ENCODE assay signal across 25 cellular contexts in genomic region chr17:33986088-33986487, GRCh38.
DNase-seq lines count a peak whose midpoint lies in the region; ATAC-seq, FAIRE-seq and TF ChIP-seq lines count a peak whose summit lies in the region.
"Had no signal": no experiment of that assay in that cellular context is flagged by ENCODE, and none has a peak within 500 bp of the region (broad histone marks: within the 10 kb centered on the region; RNA-seq: fewer than 3 reads in every experiment).

No MANE protein-coding gene starts in this region.

- no peak overlapping the region for H3K4ac ChIP-seq in H1 (replicated peaks; ENCODE audit: insufficient read length, low read depth, low read length)

- H2BK15ac ChIP-seq in H1 (ENCODE audit: low read length): no peak overlapping the region

- H4K20me1 ChIP-seq in H1 (replicated peaks in 1 of 2; ENCODE audit: control insufficient read depth in 1 of 2, insufficient read depth in 2 of 2, low read length in 2 of 2): no peaks in the 10 kb centered on the region
- H4K20me1 ChIP-seq: BLaER1 had no signal

- H4K5ac ChIP-seq in H1 (ENCODE audit: insufficient read length, low read depth, low read length): no peak overlapping the region

- no peak overlapping the region for H2BK20ac ChIP-seq in H1 (ENCODE audit: low read length)

- no peak overlapping the region for H3K18ac ChIP-seq in H1 (ENCODE audit: extremely low read depth, low read length)

- H2AFZ ChIP-seq in H1 (ENCODE audit: low read length): no peak overlapping the region

- TF ChIP-seq CTCF in A549 (IDR thresholded peaks at IDR 0.05) (no peak), WERI-Rb-1 (IDR thresholded peaks at IDR 0.05; ENCODE audit: low read depth, low read length) (no peak), H1 (IDR thresholded peaks at IDR 0.05; ENCODE audit: control extremely low read depth in 1 of 3, insufficient read depth in 1 of 3, low read depth in 1 of 3, low read length in 3 of 3) (no peak)

- FAIRE-seq in A549 (lab: Jason Lieb, UNC) (no peak), H1 (lab: Jason Lieb, UNC) (no peak)
- FAIRE-seq: GM12878, GM12892, GM18507 had no signal

- H3K36me3 ChIP-seq in WERI-Rb-1 (no peaks in the 10 kb centered on the region), H1 (ENCODE audit: control insufficient read depth in 2 of 4, insufficient read depth in 4 of 4, low read length in 3 of 4) (no peaks in the 10 kb centered on the region)
- H3K36me3 ChIP-seq: BE2C, BLaER1 had no signal

- WGBS in A549 (ENCODE audit: missing lambda C conversion rate): 0% methylated on average over 1 of the region's 1 CpG
- WGBS in H1 (ENCODE audit: extremely low coverage in 1 of 2, insufficient coverage in 1 of 2, insufficient read length in 1 of 2, insufficient replicate concordance in 2 of 2, low coverage in 1 of 2, low lambda C conversion rate in 2 of 2, missing lambda C conversion rate in 1 of 2), 2 experiments: 0% methylated on average over 1 of the region's 1 CpG; no CpG with 5 or more reads in 1 of the 2 experiments

- no peak overlapping the region for H4K91ac ChIP-seq in H1 (replicated peaks; ENCODE audit: insufficient read length, low read length)

- DNase-seq in DMS 273 (lab: John Stamatoyannopoulos, UW; ENCODE audit: unreplicated experiment) (peak; percentile 14), DMS 273 treated with DMSO at 0.1 percent for 48 hours (lab: John Stamatoyannopoulos, UW) (no peak), A549 (ENCODE audit: low read depth in 1 of 2, low spot score in 1 of 2) (no peak), WERI-Rb-1 (no peak), H1 (ENCODE audit: low read depth in 1 of 2, low spot score in 2 of 2) (no peak), NCI-H1694 (lab: John Stamatoyannopoulos, UW) (no peak)
- no peak for DNase-seq in activated CD4-positive, alpha-beta T cell treated with anti-CD3 and anti-CD28 coated beads, Interleukin-2, amount 50 U/mL, for 48 hours
- DNase-seq: ACHN; BE2C; C1 segment of cervical spinal cord; CD4-positive, alpha-beta memory T cell; CD4-positive, CD25-positive, alpha-beta regulatory T cell; CD8-positive, alpha-beta memory T cell; COR-L47; DMS153; DMS53; DMS79; DND-41; EL; GDM1 had no signal

- no peak overlapping the region for H4K8ac ChIP-seq in H1 (ENCODE audit: extremely low read depth, insufficient read depth, low read length)

- H3K79me2 ChIP-seq in H1 (ENCODE audit: control insufficient read depth in 1 of 2, insufficient read depth in 2 of 2, low read length in 2 of 2): no peaks in the 10 kb centered on the region

- no peak for TF ChIP-seq RAD21 in A549 (conservative IDR thresholded peaks at IDR 0.05 in 1 of 2, IDR thresholded peaks at IDR 0.05 in 1 of 2)
- no peak for TF ChIP-seq RAD21 in H1 (IDR thresholded peaks at IDR 0.05 in 1 of 2, conservative IDR thresholded peaks at IDR 0.05 in 1 of 2; ENCODE audit: low read depth in 2 of 2, low read length in 2 of 2)

- H2BK120ac ChIP-seq in H1 (replicated peaks; ENCODE audit: low read depth, low read length): no peak overlapping the region

- no peak overlapping the region for H3K56ac ChIP-seq in H1 (replicated peaks; ENCODE audit: insufficient read length, low read depth, low read length)

- H3K27ac ChIP-seq in A549 (no peak overlapping the region), WERI-Rb-1 (peak overlapping the region; percentile 13), H1 (ENCODE audit: low read depth, low read length) (no peak overlapping the region)
- H3K27ac ChIP-seq: 22Rv1, BLaER1 had no signal

- TF ChIP-seq EP300 in A549 (IDR thresholded peaks at IDR 0.05) (no peak), H1 (IDR thresholded peaks at IDR 0.05; ENCODE audit: borderline replicate concordance in 1 of 2, low read depth in 2 of 2, low read length in 2 of 2) (no peak)

- ATAC-seq in A549: no peak
- ATAC-seq: GM12878 had no signal

- H3K9ac ChIP-seq in H1 (replicated peaks in 1 of 4; ENCODE audit: extremely low read depth in 1 of 4, low read depth in 3 of 4, low read length in 3 of 4): no peak overlapping the region
- H3K9ac ChIP-seq: BLaER1 had no signal

- H3K4me3 ChIP-seq in A549 (no peak overlapping the region), WERI-Rb-1 (ENCODE audit: low read depth, low read length) (no peak overlapping the region), H1 (ENCODE audit: extremely low read depth in 1 of 4, insufficient read depth in 2 of 4, low read depth in 3 of 4, low read length in 4 of 4) (no peak overlapping the region)
- H3K4me3 ChIP-seq: BLaER1, GM12878 had no signal

- no peak overlapping the region for H3K14ac ChIP-seq in H1 (ENCODE audit: insufficient read length)

- H2BK12ac ChIP-seq in H1 (ENCODE audit: low read depth, low read length): no peak overlapping the region

- no peaks in the 10 kb centered on the region for H3K4me1 ChIP-seq in A549
- H3K4me1 ChIP-seq in H1 (replicated peaks in 1 of 4; ENCODE audit: control insufficient read depth in 3 of 4, insufficient read depth in 4 of 4, low read length in 3 of 4): no peaks in the 10 kb centered on the region

- H2AK5ac ChIP-seq in H1 (ENCODE audit: low read depth, low read length): no peak overlapping the region

- no peaks in the 10 kb centered on the region for H3K27me3 ChIP-seq in WERI-Rb-1 (ENCODE audit: insufficient read depth, low read depth, severe bottlenecking)
- no peaks in the 10 kb centered on the region for H3K27me3 ChIP-seq in H1 (replicated peaks in 1 of 4; ENCODE audit: control insufficient read depth in 3 of 4, extremely low read depth in 1 of 4, insufficient read depth in 3 of 4, low read length in 3 of 4)
- H3K27me3 ChIP-seq: BE2C, BLaER1 had no signal

- TF ChIP-seq POLR2A in A549 (IDR thresholded peaks at IDR 0.05; ENCODE audit: low read length) (no peak), H1 (IDR thresholded peaks at IDR 0.05; ENCODE audit: control extremely low read depth in 1 of 2, low read depth in 2 of 2, low read length in 2 of 2) (no peak)

- no peak overlapping the region for H2BK5ac ChIP-seq in H1 (ENCODE audit: low read depth, low read length)

- POLR2A ChIA-PET in A549 (lab: Yijun Ruan, JAX): no interaction called here
- POLR2A ChIA-PET in H1 (lab: Charles Lee; ENCODE audit: partially characterized antibody): no interaction called here

- H3K4me2 ChIP-seq in A549: no peak overlapping the region
- H3K4me2 ChIP-seq in H1 (ENCODE audit: insufficient read depth in 1 of 2, low read depth in 2 of 2, low read length in 2 of 2): no peak overlapping the region
- H3K4me2 ChIP-seq: BLaER1 had no signal

- no peak overlapping the region for H3K23ac ChIP-seq in H1 (ENCODE audit: insufficient read length)

- no peaks in the 10 kb centered on the region for H3K79me1 ChIP-seq in H1 (ENCODE audit: low read depth, low read length)

- CTCF ChIA-PET in A549 (lab: Yijun Ruan, JAX): no interaction called here
- CTCF ChIA-PET in H1 (lab: Charles Lee; ENCODE audit: partially characterized antibody): interaction anchor here (1.5 kb wide), 1 partner anchor 160 kb away, joined by 6 read pairs; no protein-coding TSS in a partner anchor

- no peaks in the 10 kb centered on the region for H3K23me2 ChIP-seq in H1 (ENCODE audit: low read depth, low read length)

- H3K9me3 ChIP-seq in A549 (no peaks in the 10 kb centered on the region), WERI-Rb-1 (ENCODE audit: severe bottlenecking) (no peaks in the 10 kb centered on the region), H1 (ENCODE audit: insufficient read depth in 2 of 2, low read depth in 1 of 2, low read length in 1 of 2) (peaks cover 6 to 9% of the 10 kb centered on the region in 2 experiments; a peak in 2 of 4 replicates)
- H3K9me3 ChIP-seq: BE2C had no signal

TF ChIP-seq in A549, 52 proteins besides CTCF, POLR2A, EP300 and RAD21 (continues in another document):
- TF ChIP-seq MAFK (IDR thresholded peaks at IDR 0.05; ENCODE audit: partially characterized antibody): peak; percentile 97
- no peak for TF ChIP-seq ZFP36 (IDR thresholded peaks at IDR 0.05; ENCODE audit: borderline replicate concordance, partially characterized antibody)

TF ChIP-seq in H1, 55 proteins besides CTCF, POLR2A, EP300 and RAD21 (continues in another document):
- TF ChIP-seq FOSL1 (IDR thresholded peaks at IDR 0.05; ENCODE audit: insufficient read depth, low read depth, low read length) (no peak), MAFK (IDR thresholded peaks at IDR 0.05; ENCODE audit: low read depth, low read length) (peak; percentile 96), SP2 (IDR thresholded peaks at IDR 0.05; ENCODE audit: low read length) (no peak), HDAC6 (IDR thresholded peaks at IDR 0.05; ENCODE audit: low read depth, low read length) (no peak)
